ENCODE assay signal across 36 cellular contexts in genomic region chr22:43467571-43467970, GRCh38. TPM values are rescaled to one million over a fixed set of nuclear protein-coding genes. Genes with fewer than 3 reads are reported as not detected.
"Had no signal": no experiment of that assay in that cellular context is flagged by ENCODE, and none has a peak within 500 bp of the region (broad histone marks: within the 10 kb centered on the region; RNA-seq: fewer than 3 reads in every experiment).

No MANE protein-coding gene starts in this region.

- H3K27ac ChIP-seq: adrenal gland, body of pancreas, cardiac muscle cell, epithelial cell of prostate, esophagus squamous epithelium, gastroesophageal sphincter, heart right ventricle, WERI-Rb-1 had no signal

- H3K27ac Mint-ChIP-seq: activated B cell treated with CpG ODN at 0.5 μM for 24 hours; activated CD8-positive, alpha-beta T cell treated with anti-CD3 and anti-CD28 coated beads for 36 hours; activated naive CD4-positive, alpha-beta T cell treated with anti-CD3 and anti-CD28 coated beads, Interleukin-2, amount 50 U/mL, for 24 hours; activated naive CD8-positive, alpha-beta T cell treated with anti-CD3 and anti-CD28 coated beads for 36 hours; activated naive CD8-positive, alpha-beta T cell treated with anti-CD3 and anti-CD28 coated beads, Interleukin-2, amount 50 U/mL, for 24 hours; activated T-helper 17 cell treated with anti-CD3 and anti-CD28 coated beads, Interleukin-2, amount 50 U/mL, for 72 hours; T-helper 17 cell; T-helper 2 cell treated with Interferon-gamma antibody and Interleukin-4, amounts not matched to agents 5 μg/mL and 100 μg/mL, for 36 hours had no signal

- H3K4me1 Mint-ChIP-seq: activated B cell treated with CpG ODN at 0.5 μM for 24 hours; activated naive CD4-positive, alpha-beta T cell treated with anti-CD3 and anti-CD28 coated beads, Interleukin-2, amount 50 U/mL, for 24 hours; activated naive CD8-positive, alpha-beta T cell treated with anti-CD3 and anti-CD28 coated beads for 36 hours; activated naive CD8-positive, alpha-beta T cell treated with anti-CD3 and anti-CD28 coated beads, Interleukin-2, amount 50 U/mL, for 24 hours; activated T-helper 17 cell treated with anti-CD3 and anti-CD28 coated beads, Interleukin-2, amount 50 U/mL, for 72 hours; central memory CD8-positive, alpha-beta T cell; T-helper 17 cell had no signal

- H3K9me3 Mint-ChIP-seq: activated T-helper 17 cell treated with anti-CD3 and anti-CD28 coated beads, Interleukin-2, amount 50 U/mL, for 72 hours had no signal

- H3K27me3 ChIP-seq: body of pancreas had no signal

- H3K36me3 Mint-ChIP-seq: activated naive CD8-positive, alpha-beta T cell treated with anti-CD3 and anti-CD28 coated beads for 36 hours had no signal

- H3K4me3 ChIP-seq: adrenal gland, body of pancreas, cardiac muscle cell, esophagus squamous epithelium, gastroesophageal sphincter, heart right ventricle had no signal

- H3K36me3 ChIP-seq: adrenal gland, cardiac muscle cell, esophagus squamous epithelium, gastroesophageal sphincter, heart right ventricle, WERI-Rb-1 had no signal

- DNase-seq: activated B cell treated with CpG ODN at 0.5 μM for 24 hours; activated CD4-positive, alpha-beta T cell treated with anti-CD3 and anti-CD28 coated beads for 48 hours; activated CD4-positive, alpha-beta T cell treated with anti-CD3 and anti-CD28 coated beads, Interleukin-2, amount 50 U/mL, for 1 hour; activated CD4-positive, alpha-beta T cell treated with anti-CD3 and anti-CD28 coated beads, Interleukin-2, amount 50 U/mL, for 48 hours; activated CD8-positive, alpha-beta memory T cell treated with anti-CD3 and anti-CD28 coated beads for 24 hours; activated CD8-positive, alpha-beta T cell treated with anti-CD3 and anti-CD28 coated beads for 36 hours; activated effector memory CD4-positive, alpha-beta T cell treated with Interleukin-2 at 50 U/mL for 16 hours; activated gamma-delta T cell treated with Interleukin-2 at 50 U/mL for 16 hours; activated naive CD4-positive, alpha-beta T cell treated with Interleukin-2 at 50 U/mL for 16 hours; activated naive CD8-positive, alpha-beta T cell treated with anti-CD3 and anti-CD28 coated beads for 36 hours; activated naive CD8-positive, alpha-beta T cell treated with anti-CD3 and anti-CD28 coated beads, Interleukin-2, amount 50 U/mL, for 24 hours; activated T-cell treated with anti-CD3 and anti-CD28 coated beads, Interleukin-2, amount 50 U/mL, for 4 hours; adrenal gland; body of pancreas; cortex of kidney; dermis blood vessel endothelial cell; effector CD4-positive, alpha-beta T cell; esophagus squamous epithelium; foreskin melanocyte; heart right ventricle; T-helper 1 cell; T-helper 17 cell; T1000; WERI-Rb-1 had no signal

- ATAC-seq: activated CD4-positive, CD25-positive, alpha-beta regulatory T cell treated with anti-CD3 and anti-CD28 coated beads, Interleukin-2, amount 50 U/mL, for 24 hours; activated CD8-positive, alpha-beta T cell treated with anti-CD3 and anti-CD28 coated beads for 36 hours; activated naive CD8-positive, alpha-beta T cell treated with anti-CD3 and anti-CD28 coated beads, Interleukin-2, amount 50 U/mL, for 24 hours; activated T-cell treated with anti-CD3 and anti-CD28 coated beads, Interleukin-2, amount 50 U/mL, for 4 hours; activated T-helper 17 cell treated with anti-CD3 and anti-CD28 coated beads, Interleukin-2, amount 50 U/mL, for 72 hours; body of pancreas; gastroesophageal sphincter; heart right ventricle; T-helper 17 cell had no signal

- H3K4me3 Mint-ChIP-seq: activated B cell treated with CpG ODN at 0.5 μM for 24 hours; activated CD8-positive, alpha-beta T cell treated with anti-CD3 and anti-CD28 coated beads for 36 hours; activated naive CD4-positive, alpha-beta T cell treated with anti-CD3 and anti-CD28 coated beads, Interleukin-2, amount 50 U/mL, for 24 hours; activated naive CD8-positive, alpha-beta T cell treated with anti-CD3 and anti-CD28 coated beads for 36 hours; activated naive CD8-positive, alpha-beta T cell treated with anti-CD3 and anti-CD28 coated beads, Interleukin-2, amount 50 U/mL, for 24 hours; activated T-cell treated with anti-CD3 and anti-CD28 coated beads, Interleukin-2, amount 50 U/mL, for 4 hours; activated T-helper 17 cell treated with anti-CD3 and anti-CD28 coated beads, Interleukin-2, amount 50 U/mL, for 72 hours; central memory CD8-positive, alpha-beta T cell; T-helper 17 cell; T-helper 2 cell treated with Interferon-gamma antibody and Interleukin-4, amounts not matched to agents 5 μg/mL and 100 μg/mL, for 36 hours had no signal

RNA-seq across cellular contexts. Expression of gene MPPED1, which starts 55.8 kb away (rescaled TPM):
- total RNA-seq: activated B cell treated with CpG ODN at 0.5 μM for 24 hours; activated CD8-positive, alpha-beta T cell treated with anti-CD3 and anti-CD28 coated beads for 36 hours; activated naive CD8-positive, alpha-beta T cell treated with anti-CD3 and anti-CD28 coated beads for 36 hours; activated T-cell treated with anti-CD3 and anti-CD28 coated beads, Interleukin-2, amount 50 U/mL, for 4 hours; activated T-helper 17 cell treated with anti-CD3 and anti-CD28 coated beads, Interleukin-2, amount 50 U/mL, for 72 hours; aorta; body of pancreas; dermis blood vessel endothelial cell; endothelial cell of umbilical vein; esophagus squamous epithelium; fibroblast of lung; fibroblast of villous mesenchyme; heart right ventricle; T-helper 17 cell had no signal
